Comparison of ENCODE assay signal across 8 cellular contexts in the genomic region with DNA sequence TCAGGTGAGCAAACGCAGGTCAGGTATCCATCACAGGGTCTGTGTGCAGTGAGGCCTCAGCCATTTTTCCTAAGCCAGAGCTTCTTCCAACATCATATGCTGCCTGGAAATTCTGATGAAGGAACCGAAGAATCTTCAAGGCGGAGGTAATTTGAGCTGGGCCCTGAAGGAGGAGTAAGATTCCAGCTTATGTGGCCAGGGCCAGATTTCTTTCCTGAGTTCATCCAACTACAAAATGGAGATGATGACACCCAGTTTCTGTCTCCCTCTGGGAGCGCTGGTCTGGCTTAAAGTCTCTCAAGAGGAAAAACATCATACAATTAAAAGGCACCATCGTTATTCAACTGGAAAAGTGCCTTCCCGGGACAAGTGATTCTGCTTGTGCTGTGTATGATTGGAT. TPM values are rescaled to one million over a fixed set of nuclear protein-coding genes. Genes with fewer than 3 reads are reported as not detected.
DNase-seq lines count a peak whose midpoint lies in the region; ATAC-seq, FAIRE-seq and TF ChIP-seq lines count a peak whose summit lies in the region.

No MANE protein-coding gene starts in this region.

- H4K20me1 ChIP-seq in OCI-LY3 (ENCODE audit: insufficient read depth, low read length) = no peaks in the 10 kb centered on the region

- peak; percentile 8 for TF ChIP-seq CTCF in D721Med (IDR thresholded peaks at IDR 0.05; ENCODE audit: insufficient read depth, missing control alignments)
- TF ChIP-seq CTCF in OCI-LY3 (IDR thresholded peaks at IDR 0.05; ENCODE audit: low read depth, low read length) = peak; percentile 29; the same call in 1 of the 2 replicates
- TF ChIP-seq CTCF in esophagus squamous epithelium (IDR thresholded peaks at IDR 0.05) = peak in 4 of 6 experiments; percentile 28 to 51 (median 39)
- peak; percentile 33 for TF ChIP-seq CTCF in parathyroid adenoma (IDR thresholded peaks at IDR 0.05)

- H2AFZ ChIP-seq in OCI-LY3 (ENCODE audit: low read depth, low read length) (no peak overlapping the region), parathyroid adenoma (peak overlapping the region; percentile 83)

- FAIRE-seq in D721Med (lab: Jason Lieb, UNC) = no peak

- H3K9me3 ChIP-seq in OCI-LY3 (ENCODE audit: insufficient read depth, low read length) = no peaks in the 10 kb centered on the region
- no peaks in the 10 kb centered on the region for H3K9me3 ChIP-seq in esophagus squamous epithelium
- no peaks in the 10 kb centered on the region for H3K9me3 ChIP-seq in parathyroid adenoma (ENCODE audit: control insufficient read depth, low read length)

- H3K36me3 ChIP-seq in OCI-LY3 (replicated peaks; ENCODE audit: low read depth, low read length) (no peaks in the 10 kb centered on the region), esophagus squamous epithelium (no peaks in the 10 kb centered on the region), parathyroid adenoma (ENCODE audit: control insufficient read depth, insufficient read depth, low read length) (no peaks in the 10 kb centered on the region)

- no peaks in the 10 kb centered on the region for H3K79me2 ChIP-seq in OCI-LY3 (ENCODE audit: low read length)
- no peaks in the 10 kb centered on the region for H3K79me2 ChIP-seq in parathyroid adenoma

- H3K4me1 ChIP-seq in OCI-LY3 (ENCODE audit: low read length) (peaks cover 1% of the 10 kb centered on the region), esophagus squamous epithelium (peaks cover 0 to 30% (median 0%) of the 10 kb centered on the region in 3 donors), parathyroid adenoma (no peaks in the 10 kb centered on the region)

- TF ChIP-seq POLR2A in esophagus squamous epithelium (IDR thresholded peaks at IDR 0.05) = no peak

- H3K9ac ChIP-seq in OCI-LY3 (ENCODE audit: low read length) (no peak overlapping the region), parathyroid adenoma (no peak overlapping the region)

- no peak overlapping the region for H3K4me3 ChIP-seq in OCI-LY3 (ENCODE audit: low read length)
- H3K4me3 ChIP-seq in esophagus squamous epithelium = no peak overlapping the region
- no peak overlapping the region for H3K4me3 ChIP-seq in parathyroid adenoma (ENCODE audit: low read depth, low read length)

- 71 to 80% methylated on average over 4 to 6 of the region's 6 CpGs for WGBS in esophagus squamous epithelium, 2 donors

- ATAC-seq in GM21619 (IDR thresholded peaks at IDR 0.05; ENCODE audit: unreplicated experiment) = no peak

- H3K27ac ChIP-seq in OCI-LY3 (ENCODE audit: low read length) (no peak overlapping the region), esophagus squamous epithelium (peak overlapping the region in 2 of 4 donors; percentile 25 to 30), parathyroid adenoma (no peak overlapping the region)

- H3K4me2 ChIP-seq in OCI-LY3 (ENCODE audit: low read length) (no peak overlapping the region), parathyroid adenoma (ENCODE audit: low read length) (no peak overlapping the region)

- H3K27me3 ChIP-seq in OCI-LY3 (ENCODE audit: low read depth, low read length) (no peaks in the 10 kb centered on the region), esophagus squamous epithelium (peaks cover 0 to 7% (median 0%) of the 10 kb centered on the region in 4 donors), parathyroid adenoma (ENCODE audit: control insufficient read depth, insufficient read depth, low read length) (no peaks in the 10 kb centered on the region)

- DNase-seq in D721Med (ENCODE audit: insufficient read length, low spot score) (no peak), esophagus squamous epithelium (lab: John Stamatoyannopoulos, UW) (no peak), medulla oblongata (ENCODE audit: extremely low spot score) (no peak), NCI-H187 treated with DMSO at 0.1 percent for 48 hours (lab: John Stamatoyannopoulos, UW) (no peak), pons (ENCODE audit: low spot score) (no peak)

- intact Hi-C loops in esophagus squamous epithelium (cut with DNase I) = loop anchor here (2.0 kb wide), 1 partner anchor 102 kb away; no protein-coding TSS in a partner anchor

RNA-seq across cellular contexts. Expression of a gene that starts 6.9 kb away (rescaled TPM):
- 10 to 100 TPM; 19.6 to 30.9 (median 27.3) TPM for total RNA-seq in esophagus squamous epithelium

RNA-seq across cellular contexts. Expression of a gene that starts 20.9 kb away (rescaled TPM):
- not detected for total RNA-seq in esophagus squamous epithelium
